ENCODE assay signal across 12 cellular contexts in genomic region chr7:155741061-155741460, GRCh38.
DNase-seq lines count a peak whose midpoint lies in the region; ATAC-seq lines count a peak whose summit lies in the region.
"Had no signal": no experiment of that assay in that cellular context is flagged by ENCODE, and none has a peak within 500 bp of the region (broad histone marks: within the 10 kb centered on the region; RNA-seq: fewer than 3 reads in every experiment).

No MANE protein-coding gene starts in this region.

- DNase-seq in activated naive CD4-positive, alpha-beta T cell treated with anti-CD3 and anti-CD28 coated beads, Interleukin-2, amount 10 ng/mL, durations not matched to agents 7 days and 5 days: no peak
- DNase-seq in activated naive CD4-positive, alpha-beta T cell treated with Interleukin-2 at 50 U/mL for 16 hours: no peak
- no peak for DNase-seq in activated CD8-positive, alpha-beta T cell treated with anti-CD3 and anti-CD28 coated beads, Interleukin-2, amount 10 ng/mL, durations not matched to agents 7 days and 5 days
- DNase-seq in renal cortical epithelial cell (ENCODE audit: low read depth) (peak; percentile 35), DMS53 (lab: John Stamatoyannopoulos, UW) (no peak), epidermal melanocyte (ENCODE audit: insufficient read length, low spot score) (no peak), G401 (ENCODE audit: low spot score) (no peak)
- DNase-seq: activated CD4-positive, CD25-positive, alpha-beta regulatory T cell; activated gamma-delta T cell treated with Interleukin-2 at 50 U/mL for 16 hours; midbrain; NCI-H1417 treated with DMSO at 0.1 percent for 48 hours had no signal

- no peaks in the 10 kb centered on the region for H3K27me3 Mint-ChIP-seq in activated naive CD4-positive, alpha-beta T cell treated with anti-CD3 and anti-CD28 coated beads, Interleukin-2, amount 10 ng/mL, durations not matched to agents 7 days and 5 days
- H3K27me3 Mint-ChIP-seq in activated CD8-positive, alpha-beta T cell treated with anti-CD3 and anti-CD28 coated beads, Interleukin-2, amount 10 ng/mL, durations not matched to agents 7 days and 5 days (ENCODE audit: low read depth): no peaks in the 10 kb centered on the region

- in situ Hi-C loops in G401 (cut with HindIII; ENCODE audit: low sequenced_read_pairs): no loop called here

- H3K9me3 Mint-ChIP-seq in activated naive CD4-positive, alpha-beta T cell treated with anti-CD3 and anti-CD28 coated beads, Interleukin-2, amount 10 ng/mL, durations not matched to agents 7 days and 5 days: no peaks in the 10 kb centered on the region
- no peaks in the 10 kb centered on the region for H3K9me3 Mint-ChIP-seq in activated CD8-positive, alpha-beta T cell treated with anti-CD3 and anti-CD28 coated beads, Interleukin-2, amount 10 ng/mL, durations not matched to agents 7 days and 5 days (ENCODE audit: insufficient read depth)

- ATAC-seq in HG02885 (IDR thresholded peaks at IDR 0.05; ENCODE audit: poor library complexity, unreplicated experiment): peak; percentile 29
- ATAC-seq in activated CD8-positive, alpha-beta T cell treated with anti-CD3 and anti-CD28 coated beads, Interleukin-2, amount 10 ng/mL, durations not matched to agents 7 days and 5 days: no peak

- CTCF ChIA-PET in activated naive CD4-positive, alpha-beta T cell treated with anti-CD3 and anti-CD28 coated beads, Interleukin-2, amount 10 ng/mL, durations not matched to agents 7 days and 5 days (lab: Charles Lee): interaction anchor here (0.8 to 2.3 kb wide), 5 partner anchors 9 to 144 kb away, joined by 3 to 8 read pairs (median 4); no protein-coding TSS in a partner anchor
- CTCF ChIA-PET in activated CD8-positive, alpha-beta T cell treated with anti-CD3 and anti-CD28 coated beads, Interleukin-2, amount 10 ng/mL, durations not matched to agents 7 days and 5 days (lab: Charles Lee): interaction anchor here (1.2 to 4.0 kb wide), 3 partner anchors 26 to 142 kb away, joined by 3 to 25 read pairs (median 11); partner anchors contain the start of gene RBM33

- H3K4me3 Mint-ChIP-seq in activated naive CD4-positive, alpha-beta T cell treated with anti-CD3 and anti-CD28 coated beads, Interleukin-2, amount 10 ng/mL, durations not matched to agents 7 days and 5 days: no peak overlapping the region
- no peak overlapping the region for H3K4me3 Mint-ChIP-seq in activated CD8-positive, alpha-beta T cell treated with anti-CD3 and anti-CD28 coated beads, Interleukin-2, amount 10 ng/mL, durations not matched to agents 7 days and 5 days

- POLR2A ChIA-PET in activated CD8-positive, alpha-beta T cell treated with anti-CD3 and anti-CD28 coated beads, Interleukin-2, amount 10 ng/mL, durations not matched to agents 7 days and 5 days (lab: Charles Lee): no interaction called here

- peak overlapping the region; percentile 14 for H3K27ac Mint-ChIP-seq in activated naive CD4-positive, alpha-beta T cell treated with anti-CD3 and anti-CD28 coated beads, Interleukin-2, amount 10 ng/mL, durations not matched to agents 7 days and 5 days
- peak overlapping the region; percentile 65 for H3K27ac Mint-ChIP-seq in activated CD8-positive, alpha-beta T cell treated with anti-CD3 and anti-CD28 coated beads, Interleukin-2, amount 10 ng/mL, durations not matched to agents 7 days and 5 days

- H3K36me3 Mint-ChIP-seq in activated naive CD4-positive, alpha-beta T cell treated with anti-CD3 and anti-CD28 coated beads, Interleukin-2, amount 10 ng/mL, durations not matched to agents 7 days and 5 days: peaks cover 67% of the 10 kb centered on the region
- H3K36me3 Mint-ChIP-seq in activated CD8-positive, alpha-beta T cell treated with anti-CD3 and anti-CD28 coated beads, Interleukin-2, amount 10 ng/mL, durations not matched to agents 7 days and 5 days (ENCODE audit: low read depth): peaks cover 71% of the 10 kb centered on the region

- H3K4me1 Mint-ChIP-seq in activated naive CD4-positive, alpha-beta T cell treated with anti-CD3 and anti-CD28 coated beads, Interleukin-2, amount 10 ng/mL, durations not matched to agents 7 days and 5 days: peaks cover 49% of the 10 kb centered on the region
- H3K4me1 Mint-ChIP-seq in activated CD8-positive, alpha-beta T cell treated with anti-CD3 and anti-CD28 coated beads, Interleukin-2, amount 10 ng/mL, durations not matched to agents 7 days and 5 days (ENCODE audit: low read depth): peaks cover 56% of the 10 kb centered on the region
